8 cellular contexts compared by ENCODE assay signal in the genomic region with DNA sequence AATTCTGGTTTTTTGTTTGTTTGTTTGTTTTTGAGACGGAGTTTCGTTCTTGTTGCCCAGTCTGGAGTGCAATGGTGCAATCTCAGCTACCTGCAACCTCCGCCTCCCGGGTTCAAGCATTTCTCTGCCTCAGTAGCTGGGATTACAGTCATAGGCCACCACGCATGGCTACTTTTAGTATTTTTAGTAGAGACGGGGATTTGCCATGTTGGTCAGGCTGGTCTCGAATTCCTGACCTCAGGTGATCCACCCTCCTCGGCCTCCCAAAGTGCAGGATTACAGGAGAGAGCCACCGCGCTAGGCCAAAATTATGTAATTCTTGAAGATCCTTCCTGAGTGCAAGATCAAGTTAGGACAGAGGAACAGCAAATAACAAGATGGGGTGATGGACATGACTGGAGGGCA. TPM values are rescaled to one million over a fixed set of nuclear protein-coding genes. Genes with fewer than 3 reads are reported as not detected.
DNase-seq lines count a peak whose midpoint lies in the region; ATAC-seq, FAIRE-seq and TF ChIP-seq lines count a peak whose summit lies in the region.

No MANE protein-coding gene starts in this region.

- H3K4me1 ChIP-seq in adipocyte (ENCODE audit: control insufficient read depth, insufficient read depth, low read length) (peaks cover 4% of the 10 kb centered on the region), HepG2 (ENCODE audit: insufficient read depth, low read length) (peaks cover 56% of the 10 kb centered on the region), thyroid gland (peaks cover 0 to 10% of the 10 kb centered on the region in 2 donors)

- H3K4me1 Mint-ChIP-seq in activated CD8-positive, alpha-beta memory T cell treated with anti-CD3 and anti-CD28 coated beads, Interleukin-2, amount 10 ng/mL, durations not matched to agents 7 days and 5 days: peaks cover 34% of the 10 kb centered on the region

- peak overlapping the region; percentile 91 for H3K9ac ChIP-seq in adipocyte (ENCODE audit: low read length)
- peak overlapping the region; percentile 87 for H3K9ac ChIP-seq in HepG2 (ENCODE audit: insufficient read depth, low read depth, low read length)

- FAIRE-seq in HepG2 (lab: Jason Lieb, UNC): no peak

- peaks cover 12% of the 10 kb centered on the region for H3K79me2 ChIP-seq in HepG2 (ENCODE audit: insufficient read depth, low read length)

- no peak overlapping the region for H2AFZ ChIP-seq in HepG2 (ENCODE audit: low read length)

- TF ChIP-seq POLR2A in HepG2 (IDR thresholded peaks at IDR 0.05; ENCODE audit: insufficient read depth in 1 of 2, low read depth in 2 of 2, low read length in 2 of 2) (no peak), thyroid gland (IDR thresholded peaks at IDR 0.05) (no peak), erythroblast (IDR thresholded peaks at IDR 0.05; ENCODE audit: low read length) (no peak)

- no peak for TF ChIP-seq RAD21 in HepG2 (CRISPR knock-in tag; IDR thresholded peaks at IDR 0.05)

- intact Hi-C loops in HepG2 (cut with micrococcal nuclease; ENCODE audit: unreplicated experiment): loop anchor here (1.0 kb wide), 2 partner anchors 85 to 145 kb away; partner anchors contain the start of gene BMS1
- intact Hi-C loops in thyroid gland (cut with DNase I): no loop called here

- no peaks in the 10 kb centered on the region for H3K27me3 ChIP-seq in adipocyte (replicated peaks; ENCODE audit: control insufficient read depth, insufficient read depth, low read length)
- no peaks in the 10 kb centered on the region for H3K27me3 ChIP-seq in HepG2 (ENCODE audit: control insufficient read depth in 1 of 2, insufficient read depth in 2 of 2, low read length in 2 of 2)
- no peaks in the 10 kb centered on the region for H3K27me3 ChIP-seq in thyroid gland

- no peaks in the 10 kb centered on the region for H3K27me3 Mint-ChIP-seq in activated CD8-positive, alpha-beta memory T cell treated with anti-CD3 and anti-CD28 coated beads, Interleukin-2, amount 10 ng/mL, durations not matched to agents 7 days and 5 days

- H3K4me3 Mint-ChIP-seq in activated CD8-positive, alpha-beta memory T cell treated with anti-CD3 and anti-CD28 coated beads, Interleukin-2, amount 10 ng/mL, durations not matched to agents 7 days and 5 days: peak overlapping the region; percentile 98

- no peak for ATAC-seq in activated CD8-positive, alpha-beta memory T cell treated with anti-CD3 and anti-CD28 coated beads, Interleukin-2, amount 10 ng/mL, durations not matched to agents 7 days and 5 days
- peak; percentile 4 for ATAC-seq in HepG2

- peak overlapping the region; percentile 71 for H3K4me2 ChIP-seq in HepG2 (ENCODE audit: low read depth, low read length)

- no peak for TF ChIP-seq EP300 in HepG2 (IDR thresholded peaks at IDR 0.05; ENCODE audit: low read depth in 2 of 2, low read length in 2 of 2)
- TF ChIP-seq EP300 in HepG2 (CRISPR knock-in tag; IDR thresholded peaks at IDR 0.05; ENCODE audit: borderline replicate concordance): no peak

- H4K20me1 ChIP-seq in HepG2 (ENCODE audit: insufficient read depth, low read length): no peaks in the 10 kb centered on the region

- BruUV-seq in HepG2 (replicated peaks; lab: Mats Ljungman, UMichigan): no TSS peak

- peak overlapping the region; percentile 93 for H3K27ac ChIP-seq in HepG2 (ENCODE audit: extremely low read length, insufficient read depth, low read length)
- H3K27ac ChIP-seq in thyroid gland: peak overlapping the region; percentile 90 to 98 (median 93)

- DNase-seq in activated CD8-positive, alpha-beta memory T cell treated with anti-CD3 and anti-CD28 coated beads, Interleukin-2, amount 10 ng/mL, durations not matched to agents 7 days and 5 days: no peak
- no peak for DNase-seq in activated CD8-positive, alpha-beta memory T cell treated with anti-CD3 and anti-CD28 coated beads for 24 hours
- DNase-seq in adipocyte (ENCODE audit: low read depth) (no peak), HepG2 (ENCODE audit: low spot score) (no peak), thyroid gland (peak; percentile 33 to 37), DMS153 (lab: John Stamatoyannopoulos, UW) (no peak), erythroblast (lab: John Stamatoyannopoulos, UW) (no peak), cerebellar cortex (ENCODE audit: low spot score) (no peak)

- peak overlapping the region; percentile 88 for H3K27ac Mint-ChIP-seq in activated CD8-positive, alpha-beta memory T cell treated with anti-CD3 and anti-CD28 coated beads, Interleukin-2, amount 10 ng/mL, durations not matched to agents 7 days and 5 days

- 0% methylated on average over 10 of the region's 10 CpGs for WGBS in HepG2 (ENCODE audit: low lambda C conversion rate)
- WGBS in thyroid gland, 2 donors: 14 to 18% methylated on average over 10 of the region's 10 CpGs

- in situ Hi-C loops in HepG2 (cut with HindIII; ENCODE audit: extremely low pct_ligation_motif_present, low pct_unique_long_range_greater_than_20kb): no loop called here

- H3K9me3 ChIP-seq in adipocyte (ENCODE audit: control insufficient read depth, low read length): no peaks in the 10 kb centered on the region
- no peaks in the 10 kb centered on the region for H3K9me3 ChIP-seq in HepG2 (ENCODE audit: low read length)
- H3K9me3 ChIP-seq in thyroid gland: no peaks in the 10 kb centered on the region

- no peak for TF ChIP-seq CTCF in HepG2 (CRISPR knock-in tag; IDR thresholded peaks at IDR 0.05)
- no peak for TF ChIP-seq CTCF in thyroid gland (IDR thresholded peaks at IDR 0.05)

- H3K36me3 Mint-ChIP-seq in activated CD8-positive, alpha-beta memory T cell treated with anti-CD3 and anti-CD28 coated beads, Interleukin-2, amount 10 ng/mL, durations not matched to agents 7 days and 5 days: peaks cover 27% of the 10 kb centered on the region

- POLR2A ChIA-PET in HepG2 (lab: Yijun Ruan, JAX): interaction anchor here (2.8 kb wide), 1 partner anchor 28 kb away, joined by 11 read pairs; no protein-coding TSS in a partner anchor

- no peaks in the 10 kb centered on the region for H3K36me3 ChIP-seq in adipocyte (ENCODE audit: control insufficient read depth, insufficient read depth, low read length, severe bottlenecking)
- 0 out of 5 replicates have a peak, but pooled peaks cover under 1 to 4% of the 10 kb centered on the region in 2 experiments for H3K36me3 ChIP-seq in HepG2 (replicated peaks in 1 of 2; ENCODE audit: control insufficient read depth in 1 of 2, insufficient read depth in 2 of 2, low read length in 2 of 2)
- no peaks in the 10 kb centered on the region for H3K36me3 ChIP-seq in thyroid gland

- CTCF ChIA-PET in activated CD8-positive, alpha-beta memory T cell treated with anti-CD3 and anti-CD28 coated beads, Interleukin-2, amount 10 ng/mL, durations not matched to agents 7 days and 5 days (lab: Charles Lee): no interaction called here
- CTCF ChIA-PET in HepG2 (lab: Yijun Ruan, JAX; ENCODE audit: low intra/inter-chr PET ratio, low total read pairs): no interaction called here

- no peaks in the 10 kb centered on the region for H3K9me3 Mint-ChIP-seq in activated CD8-positive, alpha-beta memory T cell treated with anti-CD3 and anti-CD28 coated beads, Interleukin-2, amount 10 ng/mL, durations not matched to agents 7 days and 5 days (ENCODE audit: low read depth)

- H3K4me3 ChIP-seq in adipocyte (ENCODE audit: low read length): peak overlapping the region; percentile 99
- H3K4me3 ChIP-seq in HepG2 (replicated peaks in 1 of 3; ENCODE audit: insufficient read depth in 1 of 3, low read depth in 2 of 3, low read length in 3 of 3): peak overlapping the region; percentile 50 to 78 (median 68)
- peak overlapping the region; percentile 30 to 87 (median 84) for H3K4me3 ChIP-seq in thyroid gland (replicated peaks in 1 of 3)

TF ChIP-seq in HepG2, 621 proteins besides CTCF, POLR2A, EP300 and RAD21 (continues in another document):
- no peak for TF ChIP-seq SMARCC2 (IDR thresholded peaks at IDR 0.05)
- no peak for TF ChIP-seq ELF1 (CRISPR knock-in tag; IDR thresholded peaks at IDR 0.05)
- TF ChIP-seq NFYC (CRISPR knock-in tag; IDR thresholded peaks at IDR 0.05): no peak
- 0 out of 2 replicates have a peak, but pooled peaks have one; percentile 9 for TF ChIP-seq ZNF510 (CRISPR knock-in tag; IDR thresholded peaks at IDR 0.05; ENCODE audit: low read depth)
- TF ChIP-seq EED (CRISPR knock-in tag; IDR thresholded peaks at IDR 0.05): no peak
- no peak; the same call in 1 of the 2 replicates for TF ChIP-seq NR2C2 (CRISPR knock-in tag; IDR thresholded peaks at IDR 0.05; ENCODE audit: borderline replicate concordance)
- TF ChIP-seq ZNF841 (CRISPR knock-in tag; IDR thresholded peaks at IDR 0.05; ENCODE audit: borderline replicate concordance): no peak
- TF ChIP-seq ZNF652 (CRISPR knock-in tag; IDR thresholded peaks at IDR 0.05; ENCODE audit: borderline replicate concordance, low read depth): no peak
- TF ChIP-seq ZNF33A (CRISPR knock-in tag; IDR thresholded peaks at IDR 0.05; ENCODE audit: borderline replicate concordance): peak; percentile 70; the same call in 1 of the 2 replicates
- TF ChIP-seq IRF2 (CRISPR knock-in tag; IDR thresholded peaks at IDR 0.05): no peak

RNA-seq across cellular contexts. Expression of gene ZNF33B, which starts 0.7 kb away (rescaled TPM):
- total RNA-seq in activated CD8-positive, alpha-beta memory T cell treated with anti-CD3 and anti-CD28 coated beads, Interleukin-2, amount 10 ng/mL, durations not matched to agents 7 days and 5 days: 10 to 100 TPM; 15.6 to 16.5 TPM
- total RNA-seq in HepG2 (2016; rRNA removed; fragmentation: Illumina TruSeq; extraction: Trizol) (23.5 and 32.9 TPM in 2 replicates), thyroid gland (10 to 100 TPM; 37.8 to 47.6 (median 43.3) TPM)
- 7.1 and 9.8 TPM in 2 replicates for total RNA-seq in HepG2 (2016; cell fraction: cytosol; rRNA removed; fragmentation: Illumina TruSeq; extraction: Trizol; ENCODE audit: low read depth)
- total RNA-seq in HepG2 (2016; cell fraction: insoluble cytoplasmic fraction; rRNA removed; fragmentation: Illumina TruSeq; extraction: Trizol): 23.9 and 31.5 TPM in 2 replicates
- total RNA-seq in HepG2 (2016; cell fraction: membrane; rRNA removed; fragmentation: Illumina TruSeq; extraction: Trizol): 15.1 and 19.7 TPM in 2 replicates
- total RNA-seq in HepG2 (2016; cell fraction: nucleus; rRNA removed; fragmentation: Illumina TruSeq; extraction: Trizol): 21.5 and 35.5 TPM in 2 replicates
- polyA plus RNA-seq in HepG2 (2011; rRNA removed): 18.4 and 22.6 TPM in 2 replicates
- polyA plus RNA-seq in HepG2 (2011; cell fraction: cytosol; rRNA removed): 13.8 and 26.7 TPM in 2 replicates
- polyA plus RNA-seq in HepG2 (2011; cell fraction: nucleus; rRNA removed): 12.5 and 34.5 TPM in 2 replicates
- 30.3 and 35.2 TPM in 2 replicates for polyA plus RNA-seq in HepG2 (2012)
- 5.4 and 5.6 TPM in 2 replicates for polyA plus RNA-seq in HepG2 (2016; cell fraction: cytosol; fragmentation: Illumina TruSeq; extraction: Trizol; ENCODE audit: low read depth)
- 21.4 and 24.0 TPM in 2 replicates for polyA plus RNA-seq in HepG2 (2016; cell fraction: insoluble cytoplasmic fraction; fragmentation: Illumina TruSeq; extraction: Trizol; ENCODE audit: low read depth)
- 12.7 and 15.3 TPM in 2 replicates for polyA plus RNA-seq in HepG2 (2016; cell fraction: membrane; fragmentation: Illumina TruSeq; extraction: Trizol; ENCODE audit: low read depth)
- 20.4 and 26.1 TPM in 2 replicates for polyA plus RNA-seq in HepG2 (2016; cell fraction: nucleus; fragmentation: Illumina TruSeq; extraction: Trizol; ENCODE audit: insufficient read depth, low read depth)
- polyA minus RNA-seq in HepG2 (2011; rRNA and poly(A)+ RNA removed; ENCODE audit: low replicate concordance): 11.3 and 13.4 TPM in 2 replicates
- polyA minus RNA-seq in HepG2 (2011; cell fraction: cytosol; rRNA and poly(A)+ RNA removed): 22.2 and 23.6 TPM in 2 replicates
- 61.2 and 65.5 TPM in 2 replicates for polyA minus RNA-seq in HepG2 (2011; cell fraction: nucleus; rRNA and poly(A)+ RNA removed)

Comparison
In these comparisons a context has a peak if more than half of its experiments do, and no peak if none do; other contexts are left out.
1. DNase-seq: peak in thyroid gland (2 of 2); none in activated CD8-positive, alpha-beta memory T cell treated with anti-CD3 and anti-CD28 coated beads, Interleukin-2, amount 10 ng/mL, durations not matched to agents 7 days and 5 days (single experiment), activated CD8-positive, alpha-beta memory T cell treated with anti-CD3 and anti-CD28 coated beads for 24 hours (single experiment), adipocyte (single experiment), HepG2 (single experiment), DMS153 (single experiment), erythroblast (0 of 2) and cerebellar cortex (single experiment).
2. Peak in every context shown above with its lines, with median percentiles within 50 percentile points of each other: H3K4me3 ChIP-seq.